In the genomic region with DNA sequence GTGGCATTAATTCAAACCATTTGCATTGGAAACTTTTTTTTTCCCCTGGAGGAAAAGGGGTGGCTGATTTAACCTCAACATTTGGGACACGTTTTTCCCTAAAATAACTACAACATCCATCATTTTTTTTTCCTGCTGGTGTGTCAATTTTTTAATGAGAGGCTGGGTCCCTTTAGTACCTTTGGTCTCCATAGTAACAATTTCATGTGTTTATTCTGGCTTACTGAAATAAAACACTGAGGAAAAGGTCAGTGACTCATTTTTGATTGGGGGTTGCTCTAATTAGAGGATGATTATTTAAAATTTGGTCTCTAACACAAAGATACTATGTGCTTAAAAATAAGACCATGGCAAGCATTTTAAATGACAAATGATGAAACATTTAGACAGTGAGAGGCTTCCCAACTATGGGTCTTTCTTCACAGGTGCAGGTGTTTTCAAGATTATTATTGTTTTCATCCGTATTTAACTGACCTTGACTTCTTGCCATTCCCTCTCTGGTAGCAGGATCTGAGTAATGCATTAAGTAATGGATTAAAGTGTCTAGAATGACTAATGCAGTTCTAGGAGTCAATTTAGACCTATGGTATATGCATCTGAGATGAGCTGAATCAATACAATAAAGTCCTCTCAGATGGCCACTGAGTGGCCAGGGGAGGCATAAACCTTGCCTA, we compare ENCODE assay signal across 14 cellular contexts.
A peak's percentile ranks its signal among the peaks of the same experiment; 100 is the strongest.
DNase-seq lines count a peak whose midpoint lies in the region; ATAC-seq, FAIRE-seq and TF ChIP-seq lines count a peak whose summit lies in the region.
"Had no signal": no experiment of that assay in that cellular context is flagged by ENCODE, and none has a peak within 500 bp of the region (broad histone marks: within the 10 kb centered on the region; RNA-seq: fewer than 3 reads in every experiment).

No MANE protein-coding gene starts in this region.

- H3K36me3 ChIP-seq in psoas muscle (ENCODE audit: insufficient read depth in 1 of 2, low read depth in 1 of 2) (no peaks in the 10 kb centered on the region), tibial nerve (no peaks in the 10 kb centered on the region)
- H3K36me3 ChIP-seq: uterus had no signal

- no peak for TF ChIP-seq POLR2A in tibial nerve (IDR thresholded peaks at IDR 0.05)

- H3K27ac ChIP-seq in psoas muscle (peak overlapping the region; percentile 87), tibial nerve (no peak overlapping the region)
- H3K27ac ChIP-seq: uterus had no signal

- H3K27me3 ChIP-seq in psoas muscle (ENCODE audit: insufficient read depth in 3 of 3, low read length in 2 of 3) (no peaks in the 10 kb centered on the region), tibial nerve (no peaks in the 10 kb centered on the region)
- H3K27me3 ChIP-seq: uterus had no signal

- WGBS in psoas muscle, 3 donors: 1 to 8% (median 6%) methylated on average over 2 of the region's 2 CpGs
- WGBS in tibial nerve, 2 donors: 22 to 28% methylated on average over 2 of the region's 2 CpGs

- intact Hi-C loops in psoas muscle (cut with DNase I): loop anchor here in 1 of 2 donors (2.0 kb wide), 2 partner anchors 35 to 107 kb away; no protein-coding TSS in a partner anchor

- ATAC-seq in effector memory CD8-positive, alpha-beta T cell (replicated peaks): no peak
- peak in 2 of 4 donors; percentile 35 to 39 for ATAC-seq in psoas muscle
- ATAC-seq: GM23338 had no signal

- H3K27me3 Mint-ChIP-seq in effector memory CD8-positive, alpha-beta T cell: no peaks in the 10 kb centered on the region

- TF ChIP-seq EP300 in tibial nerve (IDR thresholded peaks at IDR 0.05): no peak

- H3K4me3 Mint-ChIP-seq in effector memory CD8-positive, alpha-beta T cell: peak overlapping the region; percentile 48 to 72
- H3K4me3 Mint-ChIP-seq: GM23338 had no signal

- H3K36me3 Mint-ChIP-seq in effector memory CD8-positive, alpha-beta T cell (ENCODE audit: insufficient read depth): no peaks in the 10 kb centered on the region

- H3K9me3 Mint-ChIP-seq in effector memory CD8-positive, alpha-beta T cell: no peaks in the 10 kb centered on the region
- H3K9me3 Mint-ChIP-seq: GM23338 had no signal

- H3K4me1 ChIP-seq in psoas muscle (peaks cover 67% of the 10 kb centered on the region), tibial nerve (peaks cover 0 to 48% (median 12%) of the 10 kb centered on the region in 4 donors)

- H3K9me3 ChIP-seq in psoas muscle (no peaks in the 10 kb centered on the region), tibial nerve (no peaks in the 10 kb centered on the region)
- H3K9me3 ChIP-seq: uterus had no signal

- FAIRE-seq in frontal cortex (lab: Jason Lieb, UNC): no peak

- H3K4me1 Mint-ChIP-seq in effector memory CD8-positive, alpha-beta T cell (ENCODE audit: low read depth in 2 of 2): peaks cover 16 to 35% of the 10 kb centered on the region in 2 donors

- H3K4me3 ChIP-seq in psoas muscle (no peak overlapping the region), tibial nerve (no peak overlapping the region)
- H3K4me3 ChIP-seq: GM23338, uterus had no signal

- no peak for TF ChIP-seq CTCF in psoas muscle (IDR thresholded peaks at IDR 0.05)
- TF ChIP-seq CTCF in tibial nerve (IDR thresholded peaks at IDR 0.05): no peak

- H3K27ac Mint-ChIP-seq in effector memory CD8-positive, alpha-beta T cell: peak overlapping the region; percentile 79 to 94
- H3K27ac Mint-ChIP-seq: GM23338 had no signal

- DNase-seq in NCI-H1694 (lab: John Stamatoyannopoulos, UW) (peak; percentile 5), NCI-H1694 treated with DMSO at 0.1 percent for 48 hours (lab: John Stamatoyannopoulos, UW) (no peak), NCI-H748 (lab: John Stamatoyannopoulos, UW; ENCODE audit: unreplicated experiment) (peak; percentile 83), psoas muscle (no peak), tibial nerve (ENCODE audit: low spot score in 2 of 2) (no peak), frontal cortex (ENCODE audit: low spot score in 2 of 2) (no peak), anterior cingulate cortex (lab: John Stamatoyannopoulos, UW) (no peak)
- DNase-seq in effector memory CD8-positive, alpha-beta T cell: no peak
- DNase-seq: activated CD8-positive, alpha-beta memory T cell treated with anti-CD3 and anti-CD28 coated beads, Interleukin-2, amount 50 U/mL, for 4 hours; KBM-7; midbrain; NK-92 treated with Interleukin-12 subunit alpha and Interleukin-12 subunit beta, amount 100 ng/mL, for 24 hours; uterus had no signal

Comparison
In these comparisons a context has a peak if more than half of its experiments do, and no peak if none do; other contexts are left out.
1. DNase-seq: peak in NCI-H1694 (single experiment) and NCI-H748 (single experiment); none in NCI-H1694 treated with DMSO at 0.1 percent for 48 hours (single experiment), effector memory CD8-positive, alpha-beta T cell (0 of 3), psoas muscle (0 of 2), tibial nerve (0 of 2), frontal cortex (0 of 2) and anterior cingulate cortex (0 of 58).